Comparison of ENCODE assay signal across 7 cellular contexts in genomic region chr1:57307382-57307781, GRCh38.
DNase-seq lines count a peak whose midpoint lies in the region; ATAC-seq and TF ChIP-seq lines count a peak whose summit lies in the region.

No MANE protein-coding gene starts in this region.

- peak overlapping the region; percentile 8 for H3K4me3 Mint-ChIP-seq in T-helper 1 cell treated with Interleukin-12 subunit alpha and Interleukin-12 subunit beta and Interleukin-4 antibody, amounts not matched to agents 30 μg/mL and 1 μg/mL, for 36 hours
- peak overlapping the region; percentile 37 for H3K4me3 Mint-ChIP-seq in central memory CD8-positive, alpha-beta T cell
- H3K4me3 Mint-ChIP-seq in stimulated activated memory B cell treated with anti-CD40 and anti-IgM and Interleukin-4, amounts not matched to agents 10 μg/mL and 1 μg/mL and 100 μg/mL, for 72 hours: no peak overlapping the region
- no peak overlapping the region for H3K4me3 Mint-ChIP-seq in mesothelial cell of epicardium

- no peak overlapping the region for H3K27ac ChIP-seq in aorta (ENCODE audit: low read depth in 1 of 2, low read length in 2 of 2)

- H3K27me3 Mint-ChIP-seq in T-helper 1 cell treated with Interleukin-12 subunit alpha and Interleukin-12 subunit beta and Interleukin-4 antibody, amounts not matched to agents 30 μg/mL and 1 μg/mL, for 36 hours (ENCODE audit: low read depth): no peaks in the 10 kb centered on the region
- peaks cover 11% of the 10 kb centered on the region for H3K27me3 Mint-ChIP-seq in central memory CD8-positive, alpha-beta T cell
- no peaks in the 10 kb centered on the region for H3K27me3 Mint-ChIP-seq in stimulated activated memory B cell treated with anti-CD40 and anti-IgM and Interleukin-4, amounts not matched to agents 10 μg/mL and 1 μg/mL and 100 μg/mL, for 72 hours
- H3K27me3 Mint-ChIP-seq in mesothelial cell of epicardium (ENCODE audit: low read depth): peaks cover 2% of the 10 kb centered on the region

- peaks cover 5% of the 10 kb centered on the region for H3K36me3 Mint-ChIP-seq in T-helper 1 cell treated with Interleukin-12 subunit alpha and Interleukin-12 subunit beta and Interleukin-4 antibody, amounts not matched to agents 30 μg/mL and 1 μg/mL, for 36 hours (ENCODE audit: low read depth)
- H3K36me3 Mint-ChIP-seq in central memory CD8-positive, alpha-beta T cell (ENCODE audit: insufficient read depth): no peaks in the 10 kb centered on the region
- no peaks in the 10 kb centered on the region for H3K36me3 Mint-ChIP-seq in stimulated activated memory B cell treated with anti-CD40 and anti-IgM and Interleukin-4, amounts not matched to agents 10 μg/mL and 1 μg/mL and 100 μg/mL, for 72 hours
- no peaks in the 10 kb centered on the region for H3K36me3 Mint-ChIP-seq in mesothelial cell of epicardium

- H3K36me3 ChIP-seq in aorta (ENCODE audit: control insufficient read depth in 1 of 2, insufficient read depth in 2 of 2, low read length in 1 of 2): no peaks in the 10 kb centered on the region

- intact Hi-C loops in aorta (cut with DNase I): no loop called here

- H3K27me3 ChIP-seq in aorta (ENCODE audit: control insufficient read depth in 1 of 2, insufficient read depth in 2 of 2, low read length in 1 of 2): no peaks in the 10 kb centered on the region

- peaks cover 1% of the 10 kb centered on the region for H3K9me3 ChIP-seq in aorta (ENCODE audit: control insufficient read depth, low read length)

- DNase-seq in GM19240 (ENCODE audit: insufficient read length, low spot score) (peak; percentile 4), aorta (no peak), mesothelial cell of epicardium (ENCODE audit: low spot score in 2 of 2, unreplicated experiment in 2 of 2) (no peak)
- DNase-seq in central memory CD8-positive, alpha-beta T cell (ENCODE audit: low spot score in 2 of 2): peak; percentile 17 to 56

- peak; percentile 91 for ATAC-seq in HG03108 (IDR thresholded peaks at IDR 0.05; ENCODE audit: unreplicated experiment)
- ATAC-seq in central memory CD8-positive, alpha-beta T cell (replicated peaks; ENCODE audit: extremely low read depth, poor library complexity, severe bottlenecking): peak; percentile 89
- ATAC-seq in stimulated activated memory B cell treated with anti-CD40 and anti-IgM and Interleukin-4, amounts not matched to agents 10 μg/mL and 1 μg/mL and 100 μg/mL, for 72 hours: peak; percentile 54
- no peak for ATAC-seq in aorta (ENCODE audit: low FRiP score)

- peak overlapping the region; percentile 13 for H3K27ac Mint-ChIP-seq in T-helper 1 cell treated with Interleukin-12 subunit alpha and Interleukin-12 subunit beta and Interleukin-4 antibody, amounts not matched to agents 30 μg/mL and 1 μg/mL, for 36 hours
- H3K27ac Mint-ChIP-seq in central memory CD8-positive, alpha-beta T cell (ENCODE audit: low read depth): peak overlapping the region; percentile 79
- no peak overlapping the region for H3K27ac Mint-ChIP-seq in stimulated activated memory B cell treated with anti-CD40 and anti-IgM and Interleukin-4, amounts not matched to agents 10 μg/mL and 1 μg/mL and 100 μg/mL, for 72 hours
- no peak overlapping the region for H3K27ac Mint-ChIP-seq in mesothelial cell of epicardium

- H3K4me1 Mint-ChIP-seq in T-helper 1 cell treated with Interleukin-12 subunit alpha and Interleukin-12 subunit beta and Interleukin-4 antibody, amounts not matched to agents 30 μg/mL and 1 μg/mL, for 36 hours (ENCODE audit: low read depth): peaks cover 13% of the 10 kb centered on the region
- peaks cover 11% of the 10 kb centered on the region for H3K4me1 Mint-ChIP-seq in central memory CD8-positive, alpha-beta T cell
- H3K4me1 Mint-ChIP-seq in stimulated activated memory B cell treated with anti-CD40 and anti-IgM and Interleukin-4, amounts not matched to agents 10 μg/mL and 1 μg/mL and 100 μg/mL, for 72 hours: peaks cover 8% of the 10 kb centered on the region
- H3K4me1 Mint-ChIP-seq in mesothelial cell of epicardium: peaks cover 5% of the 10 kb centered on the region

- peaks cover 8% of the 10 kb centered on the region for H3K9me3 Mint-ChIP-seq in T-helper 1 cell treated with Interleukin-12 subunit alpha and Interleukin-12 subunit beta and Interleukin-4 antibody, amounts not matched to agents 30 μg/mL and 1 μg/mL, for 36 hours
- H3K9me3 Mint-ChIP-seq in central memory CD8-positive, alpha-beta T cell: peaks cover 9% of the 10 kb centered on the region
- peaks cover 6% of the 10 kb centered on the region for H3K9me3 Mint-ChIP-seq in stimulated activated memory B cell treated with anti-CD40 and anti-IgM and Interleukin-4, amounts not matched to agents 10 μg/mL and 1 μg/mL and 100 μg/mL, for 72 hours
- H3K9me3 Mint-ChIP-seq in mesothelial cell of epicardium: peaks cover 5% of the 10 kb centered on the region

- H3K4me3 ChIP-seq in aorta (ENCODE audit: low read length in 2 of 2): no peak overlapping the region

- 86 to 90% methylated on average over 4 of the region's 4 CpGs for WGBS in aorta, 2 donors

- TF ChIP-seq CTCF in mesothelial cell of epicardium (IDR thresholded peaks at IDR 0.05; ENCODE audit: unreplicated experiment): no peak

- H3K4me1 ChIP-seq in aorta (ENCODE audit: control insufficient read depth in 1 of 2, insufficient read depth in 2 of 2, low read length in 2 of 2): no peaks in the 10 kb centered on the region

Comparison
In these comparisons a context has a peak if more than half of its experiments do, and no peak if none do; other contexts are left out.
1. DNase-seq: peak in GM19240 (single experiment) and central memory CD8-positive, alpha-beta T cell (2 of 2); none in aorta (0 of 2) and mesothelial cell of epicardium (0 of 2).
2. H3K27ac Mint-ChIP-seq: peak in T-helper 1 cell treated with Interleukin-12 subunit alpha and Interleukin-12 subunit beta and Interleukin-4 antibody, amounts not matched to agents 30 μg/mL and 1 μg/mL, for 36 hours (single experiment) and central memory CD8-positive, alpha-beta T cell (single experiment); none in stimulated activated memory B cell treated with anti-CD40 and anti-IgM and Interleukin-4, amounts not matched to agents 10 μg/mL and 1 μg/mL and 100 μg/mL, for 72 hours (single experiment) and mesothelial cell of epicardium (single experiment).
3. H3K4me3 Mint-ChIP-seq: peak in T-helper 1 cell treated with Interleukin-12 subunit alpha and Interleukin-12 subunit beta and Interleukin-4 antibody, amounts not matched to agents 30 μg/mL and 1 μg/mL, for 36 hours (single experiment) and central memory CD8-positive, alpha-beta T cell (single experiment); none in stimulated activated memory B cell treated with anti-CD40 and anti-IgM and Interleukin-4, amounts not matched to agents 10 μg/mL and 1 μg/mL and 100 μg/mL, for 72 hours (single experiment) and mesothelial cell of epicardium (single experiment).